ENCODE assay signal across 8 cellular contexts in genomic region chr5:115625579-115626443, GRCh38. TPM values are rescaled to one million over a fixed set of nuclear protein-coding genes. Genes with fewer than 3 reads are reported as not detected.
DNase-seq lines count a peak whose midpoint lies in the region; ATAC-seq and TF ChIP-seq lines count a peak whose summit lies in the region.

Gene TMED7, minus strand, starts transcription at chr5:115626036. Its CDS starts 244 bp downstream, at chr5:115625792.

- TF ChIP-seq POLR2A in suprapubic skin (IDR thresholded peaks at IDR 0.05), result peak in 1 of 2 donors; percentile 37

- CTCF ChIA-PET in SK-N-SH (lab: Yijun Ruan, JAX), result interaction anchor here (0.6 to 3.4 kb wide), 8 partner anchors 9 to 316 kb away, joined by 3 to 11 read pairs (median 4); no protein-coding TSS in a partner anchor

- POLR2A ChIA-PET in SK-N-SH (lab: Yijun Ruan, JAX), result interaction anchor here (0.6 to 1.5 kb wide), 2 partner anchors 189 to 802 kb away, joined by 3 read pairs; no protein-coding TSS in a partner anchor

- TF ChIP-seq EP300 in SK-N-SH (IDR thresholded peaks at IDR 0.05; ENCODE audit: borderline replicate concordance in 1 of 2, low read depth in 1 of 2, low read length in 1 of 2) (peak in 1 of 2 experiments; percentile 9; a peak in 1 of 4 replicates), suprapubic skin (IDR thresholded peaks at IDR 0.05) (no peak)

- H3K9ac ChIP-seq in SK-N-SH, result peak within 1 kb of the TSS; percentile 100

- H3K27ac ChIP-seq in SK-N-SH (ENCODE audit: low read depth in 2 of 2, low read length in 1 of 2) (peak within 1 kb of the TSS; percentile 93 to 94), suprapubic skin (peak within 1 kb of the TSS; percentile 93)

- peak; percentile 91 for ATAC-seq in HG02571 (IDR thresholded peaks at IDR 0.05; ENCODE audit: unreplicated experiment)

- H3K36me3 ChIP-seq in SK-N-SH (replicated peaks in 1 of 2; ENCODE audit: control insufficient read depth in 1 of 2, insufficient read depth in 2 of 2, low read length in 1 of 2) (peaks cover 14 to 16% of the 10 kb centered on the region in 2 experiments), suprapubic skin (no peaks in the 10 kb centered on the region)

- H2AFZ ChIP-seq in SK-N-SH (ENCODE audit: low read depth), result peak within 1 kb of the TSS; percentile 94

- peaks cover 40% of the 10 kb centered on the region for H4K20me1 ChIP-seq in SK-N-SH (ENCODE audit: insufficient read depth)

- H3K9me3 ChIP-seq in SK-N-SH (no peaks in the 10 kb centered on the region), suprapubic skin (no peaks in the 10 kb centered on the region)

- peaks cover 5% of the 10 kb centered on the region for H3F3A ChIP-seq in SK-N-SH (replicated peaks; ENCODE audit: insufficient read depth)

- H3K9me2 ChIP-seq in SK-N-SH, result no peaks in the 10 kb centered on the region

- H3K4me1 ChIP-seq in SK-N-SH (ENCODE audit: control insufficient read depth in 1 of 2, insufficient read depth in 2 of 2, low read depth in 1 of 2, low read length in 1 of 2), result peaks cover 16 to 21% of the 10 kb centered on the region in 2 experiments
- H3K4me1 ChIP-seq in suprapubic skin, result peaks cover 39% of the 10 kb centered on the region

- peaks cover 56% of the 10 kb centered on the region for H3K79me2 ChIP-seq in SK-N-SH (ENCODE audit: insufficient read depth)

- peak; percentile 97 for DNase-seq in GM04504 (ENCODE audit: low read depth)
- DNase-seq in NCI-H1048 (lab: John Stamatoyannopoulos, UW), result peak; percentile 96
- peak; percentile 95 for DNase-seq in SK-N-SH
- peak; percentile 100 for DNase-seq in activated naive CD4-positive, alpha-beta T cell treated with anti-CD3 and anti-CD28 coated beads, Interleukin-2, amount 50 U/mL, for 16 hours
- DNase-seq in globus pallidus (ENCODE audit: low spot score), result peak; percentile 97
- DNase-seq in nucleus accumbens (lab: John Stamatoyannopoulos, UW), result peak; percentile 85 to 100 (median 97)
- DNase-seq in suprapubic skin (ENCODE audit: low spot score in 2 of 2), result peak; percentile 100

- WGBS in SK-N-SH (ENCODE audit: low lambda C conversion rate), result under 1% methylated on average over 36 of the region's 77 CpGs
- under 1% methylated on average over 76 of the region's 77 CpGs for WGBS in suprapubic skin

- no peak for TF ChIP-seq RAD21 in SK-N-SH (IDR thresholded peaks at IDR 0.05; ENCODE audit: low read length)

- no peaks in the 10 kb centered on the region for H3K27me3 ChIP-seq in SK-N-SH (ENCODE audit: insufficient read depth)
- H3K27me3 ChIP-seq in suprapubic skin, result no peaks in the 10 kb centered on the region

- TF ChIP-seq CTCF in SK-N-SH (IDR thresholded peaks at IDR 0.05) (no peak), suprapubic skin (IDR thresholded peaks at IDR 0.05) (no peak)

- H3K4me3 ChIP-seq in SK-N-SH (ENCODE audit: low read depth in 2 of 2, low read length in 1 of 2), result peak within 1 kb of the TSS; percentile 90 to 99
- peak within 1 kb of the TSS; percentile 84 for H3K4me3 ChIP-seq in suprapubic skin

- H3K4me2 ChIP-seq in SK-N-SH, result peak within 1 kb of the TSS; percentile 92

TF ChIP-seq in SK-N-SH, 30 proteins besides CTCF, POLR2A, EP300 and RAD21:
- TF ChIP-seq MXI1 (IDR thresholded peaks at IDR 0.05; ENCODE audit: low read depth, low read length), result peak; percentile 91
- TF ChIP-seq RXRA (IDR thresholded peaks at IDR 0.05; ENCODE audit: borderline replicate concordance, low read depth), result no peak
- TF ChIP-seq MAX (IDR thresholded peaks at IDR 0.05; ENCODE audit: low read depth), result peak; percentile 92
- no peak for TF ChIP-seq EZH2phosphoT487 (IDR thresholded peaks at IDR 0.05; ENCODE audit: borderline replicate concordance, low read depth)
- TF ChIP-seq CHD2 (IDR thresholded peaks at IDR 0.05; ENCODE audit: low read length, partially characterized antibody), result peak; percentile 97
- TF ChIP-seq ZBTB33 (IDR thresholded peaks at IDR 0.05; ENCODE audit: borderline replicate concordance, low read depth), result peak; percentile 92
- TF ChIP-seq YY1 (IDR thresholded peaks at IDR 0.05; ENCODE audit: low read depth), result 0 out of 2 replicates have a peak, but pooled peaks have one; percentile 9
- TF ChIP-seq RFX5 (IDR thresholded peaks at IDR 0.05; ENCODE audit: low read length), result peak; percentile 76
- TF ChIP-seq GATA2 (CRISPR knock-in tag; IDR thresholded peaks at IDR 0.05), result no peak
- peak; percentile 51; the same call in 1 of the 2 replicates for TF ChIP-seq TAF1 (IDR thresholded peaks at IDR 0.05; ENCODE audit: borderline replicate concordance, low read depth, low read length)
- peak; percentile 58; the same call in 1 of the 2 replicates for TF ChIP-seq USF1 (IDR thresholded peaks at IDR 0.05; ENCODE audit: borderline replicate concordance, low read depth)
- peak; percentile 9; the same call in 1 of the 2 replicates for TF ChIP-seq RCOR1 (IDR thresholded peaks at IDR 0.05; ENCODE audit: low read length)
- TF ChIP-seq MEF2A (IDR thresholded peaks at IDR 0.05; ENCODE audit: borderline replicate concordance, low read depth), result no peak
- peak; percentile 80 for TF ChIP-seq POLR2AphosphoS5 (IDR thresholded peaks at IDR 0.05; ENCODE audit: low read depth, low read length)
- peak; percentile 24; the same call in 1 of the 2 replicates for TF ChIP-seq SIN3A (IDR thresholded peaks at IDR 0.05; ENCODE audit: borderline replicate concordance, low read depth, low read length)
- TF ChIP-seq ELF1 (IDR thresholded peaks at IDR 0.05), result peak; percentile 78
- peak; percentile 90 for TF ChIP-seq GABPA (IDR thresholded peaks at IDR 0.05; ENCODE audit: low read depth)
- TF ChIP-seq NRF1 (IDR thresholded peaks at IDR 0.05; ENCODE audit: low read depth, low read length), result no peak

RNA-seq across cellular contexts. Expression of gene TMED7, which starts in this region (rescaled TPM):
- polyA plus RNA-seq in SK-N-SH (2012; rRNA removed), result 32.8 and 41.2 TPM in 2 replicates
- polyA plus RNA-seq in SK-N-SH (2012; cell fraction: cytosol; rRNA removed), result 45.0 and 49.8 TPM in 2 replicates
- polyA plus RNA-seq in SK-N-SH (2012; cell fraction: nucleus; rRNA removed), result 34.9 and 59.0 TPM in 2 replicates
- total RNA-seq in suprapubic skin, result 10 to 100 TPM; 57.7 to 83.4 (median 71.7) TPM

Comparison
In these comparisons a context has a peak if more than half of its experiments do, and no peak if none do; other contexts are left out.
1. Peak in every context shown above with its lines: DNase-seq, ATAC-seq, H3K4me3 ChIP-seq and H3K27ac ChIP-seq.